ENCODE assay signal across 9 cellular contexts in the genomic region with DNA sequence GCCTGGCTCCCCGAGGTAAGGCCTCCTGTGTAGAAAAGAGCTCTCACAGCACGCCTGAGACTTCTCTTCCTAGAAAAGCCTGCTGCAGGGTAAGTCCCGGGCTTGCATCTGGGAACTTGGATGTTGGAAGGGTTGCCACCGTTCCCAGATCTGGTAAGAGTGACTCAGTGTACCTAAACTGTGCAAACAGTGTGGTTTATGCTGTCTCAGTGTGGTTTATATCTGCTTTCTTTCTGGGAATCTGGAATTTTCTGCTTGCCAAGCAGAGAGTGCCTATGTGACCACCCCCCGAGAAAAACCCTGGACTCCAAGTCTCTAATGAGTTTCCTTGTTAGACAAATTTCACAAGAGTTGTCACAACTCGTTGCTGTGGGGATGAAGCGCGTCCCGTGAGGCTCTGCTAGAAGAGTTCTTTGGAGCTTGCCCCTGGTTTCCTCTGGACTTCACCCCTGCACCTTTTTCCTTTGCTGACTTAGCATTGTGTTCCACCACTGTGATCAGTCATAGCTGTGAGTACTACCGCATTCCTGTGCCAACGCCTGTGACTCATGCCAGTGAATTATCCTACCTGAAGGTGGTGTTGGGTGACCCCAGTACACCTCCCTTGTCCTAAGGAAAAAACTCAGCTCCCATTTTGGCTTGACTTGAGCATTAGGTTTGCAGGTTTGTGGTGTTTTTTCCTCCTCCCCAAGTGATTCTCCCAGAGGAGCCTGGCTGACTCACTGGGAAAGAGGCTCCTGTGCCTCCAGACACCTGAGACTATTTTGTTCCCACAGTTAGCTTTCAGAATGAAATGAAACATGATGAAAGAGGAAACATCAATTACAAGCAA. TPM values are rescaled to one million over a fixed set of nuclear protein-coding genes. Genes with fewer than 3 reads are reported as not detected.
DNase-seq lines count a peak whose midpoint lies in the region; ATAC-seq and TF ChIP-seq lines count a peak whose summit lies in the region.
"Had no signal": no experiment of that assay in that cellular context is flagged by ENCODE, and none has a peak within 500 bp of the region (broad histone marks: within the 10 kb centered on the region; RNA-seq: fewer than 3 reads in every experiment).

No MANE protein-coding gene starts in this region.

- DNase-seq in ELR (ENCODE audit: low read depth): peak; percentile 17
- peak; percentile 45 for DNase-seq in SKM-1 (lab: John Stamatoyannopoulos, UW; ENCODE audit: unreplicated experiment)
- DNase-seq in iPS DF 19.7 (ENCODE audit: low read depth, low spot score): peak; percentile 5
- peak; percentile 90 to 94 for DNase-seq in thyroid gland
- DNase-seq in activated gamma-delta T cell treated with Interleukin-2 at 50 U/mL for 16 hours: no peak
- DNase-seq in activated CD4-positive, alpha-beta T cell treated with anti-CD3 and anti-CD28 coated beads, Interleukin-2, amount 50 U/mL, for 1 hour: no peak
- no peak for DNase-seq in NCI-H748 (lab: John Stamatoyannopoulos, UW; ENCODE audit: unreplicated experiment)
- DNase-seq: stimulated activated naive B cell treated with anti-CD40 and anti-IgM and Interleukin-4, amounts not matched to agents 10 μg/mL and 1 μg/mL and 100 μg/mL, for 72 hours had no signal

- TF ChIP-seq CTCF in thyroid gland (IDR thresholded peaks at IDR 0.05): peak in 1 of 6 experiments; percentile 11

- peaks cover 39 to 64% of the 10 kb centered on the region in 2 donors for H3K4me1 ChIP-seq in thyroid gland

- 30 to 33% methylated on average over 11 of the region's 11 CpGs for WGBS in thyroid gland, 2 donors

- peak; percentile 13 for ATAC-seq in HG02623 (IDR thresholded peaks at IDR 0.05; ENCODE audit: unreplicated experiment)

- intact Hi-C loops in thyroid gland (cut with DNase I): no loop called here

- H3K36me3 ChIP-seq in thyroid gland: no peaks in the 10 kb centered on the region

- no peaks in the 10 kb centered on the region for H3K27me3 ChIP-seq in thyroid gland

- H3K4me3 ChIP-seq in thyroid gland (replicated peaks in 1 of 3): no peak overlapping the region

- peak overlapping the region; percentile 93 to 98 (median 96) for H3K27ac ChIP-seq in thyroid gland

- no peaks in the 10 kb centered on the region for H3K9me3 ChIP-seq in thyroid gland

- TF ChIP-seq POLR2A in thyroid gland (IDR thresholded peaks at IDR 0.05): no peak

RNA-seq across cellular contexts. Expression of gene SLC2A9, which starts 14.5 kb away (rescaled TPM):
- total RNA-seq in thyroid gland: 10 to 100 TPM in 1 of 4 donors, 1 to 10 TPM in 3; 5.0 to 21.2 (median 9.2) TPM

Comparison
In these comparisons a context has a peak if more than half of its experiments do, and no peak if none do; other contexts are left out.
1. DNase-seq: peak in ELR (single experiment), SKM-1 (single experiment), iPS DF 19.7 (single experiment) and thyroid gland (2 of 2); none in activated gamma-delta T cell treated with Interleukin-2 at 50 U/mL for 16 hours (single experiment), activated CD4-positive, alpha-beta T cell treated with anti-CD3 and anti-CD28 coated beads, Interleukin-2, amount 50 U/mL, for 1 hour (single experiment) and NCI-H748 (single experiment).